ENCODE assay signal across 1 cellular context in the genomic region with DNA sequence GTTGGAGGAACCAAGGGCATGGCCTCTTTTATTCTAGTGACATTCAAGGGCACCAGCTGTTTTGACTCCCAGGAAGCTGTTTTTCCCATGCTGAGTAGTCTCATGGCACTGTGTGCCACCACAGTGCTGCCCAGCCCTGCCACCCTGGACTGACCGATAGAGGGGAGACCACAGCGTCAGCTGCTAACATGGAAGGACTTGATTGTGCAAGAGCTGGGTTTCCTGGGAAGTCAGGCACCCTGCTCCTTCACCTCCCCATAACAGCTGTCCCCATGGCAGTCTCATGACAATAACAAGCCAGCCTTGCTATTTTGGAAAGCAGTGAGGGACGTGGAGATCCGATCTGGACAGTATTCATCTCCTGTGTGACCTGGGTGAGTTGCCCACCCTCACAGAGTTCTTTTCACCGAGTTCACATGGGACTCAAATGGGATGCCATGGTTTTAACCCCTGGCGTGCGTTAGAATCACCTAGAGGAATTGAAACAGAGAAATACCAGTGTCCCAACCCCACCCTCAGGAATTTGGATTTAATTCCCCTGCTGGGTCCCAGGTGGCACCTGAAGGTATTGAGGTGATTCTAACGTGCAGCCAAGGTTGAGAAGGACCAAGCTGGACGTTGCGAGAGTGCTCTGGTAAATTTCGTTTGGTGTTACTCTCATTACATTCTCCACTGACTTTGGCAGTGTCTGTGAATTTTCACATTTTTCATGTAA.
TF ChIP-seq lines count a peak whose summit lies in the region.

No MANE protein-coding gene starts in this region.

TF ChIP-seq in H1, 55 proteins besides CTCF, POLR2A, EP300 and RAD21:
- TF ChIP-seq RBBP5 (IDR thresholded peaks at IDR 0.05; ENCODE audit: borderline replicate concordance, low read depth, low read length), result no peak
- TF ChIP-seq SP1 (IDR thresholded peaks at IDR 0.05; ENCODE audit: low read depth, low read length), result no peak
- peak; percentile 93 for TF ChIP-seq TCF12 (IDR thresholded peaks at IDR 0.05; ENCODE audit: low read depth, low read length)
- TF ChIP-seq CEBPB (IDR thresholded peaks at IDR 0.05; ENCODE audit: low read depth, low read length), result peak; percentile 82
- TF ChIP-seq, protein P1, sequence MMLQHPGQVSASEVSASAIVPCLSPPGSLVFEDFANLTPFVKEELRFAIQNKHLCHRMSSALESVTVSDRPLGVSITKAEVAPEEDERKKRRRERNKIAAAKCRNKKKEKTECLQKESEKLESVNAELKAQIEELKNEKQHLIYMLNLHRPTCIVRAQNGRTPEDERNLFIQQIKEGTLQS (IDR thresholded peaks at IDR 0.05; ENCODE audit: insufficient read depth, low read depth, low read length), result no peak
- peak; percentile 90 for TF ChIP-seq TEAD4 (IDR thresholded peaks at IDR 0.05; ENCODE audit: low read depth, low read length)
- TF ChIP-seq, protein P2, sequence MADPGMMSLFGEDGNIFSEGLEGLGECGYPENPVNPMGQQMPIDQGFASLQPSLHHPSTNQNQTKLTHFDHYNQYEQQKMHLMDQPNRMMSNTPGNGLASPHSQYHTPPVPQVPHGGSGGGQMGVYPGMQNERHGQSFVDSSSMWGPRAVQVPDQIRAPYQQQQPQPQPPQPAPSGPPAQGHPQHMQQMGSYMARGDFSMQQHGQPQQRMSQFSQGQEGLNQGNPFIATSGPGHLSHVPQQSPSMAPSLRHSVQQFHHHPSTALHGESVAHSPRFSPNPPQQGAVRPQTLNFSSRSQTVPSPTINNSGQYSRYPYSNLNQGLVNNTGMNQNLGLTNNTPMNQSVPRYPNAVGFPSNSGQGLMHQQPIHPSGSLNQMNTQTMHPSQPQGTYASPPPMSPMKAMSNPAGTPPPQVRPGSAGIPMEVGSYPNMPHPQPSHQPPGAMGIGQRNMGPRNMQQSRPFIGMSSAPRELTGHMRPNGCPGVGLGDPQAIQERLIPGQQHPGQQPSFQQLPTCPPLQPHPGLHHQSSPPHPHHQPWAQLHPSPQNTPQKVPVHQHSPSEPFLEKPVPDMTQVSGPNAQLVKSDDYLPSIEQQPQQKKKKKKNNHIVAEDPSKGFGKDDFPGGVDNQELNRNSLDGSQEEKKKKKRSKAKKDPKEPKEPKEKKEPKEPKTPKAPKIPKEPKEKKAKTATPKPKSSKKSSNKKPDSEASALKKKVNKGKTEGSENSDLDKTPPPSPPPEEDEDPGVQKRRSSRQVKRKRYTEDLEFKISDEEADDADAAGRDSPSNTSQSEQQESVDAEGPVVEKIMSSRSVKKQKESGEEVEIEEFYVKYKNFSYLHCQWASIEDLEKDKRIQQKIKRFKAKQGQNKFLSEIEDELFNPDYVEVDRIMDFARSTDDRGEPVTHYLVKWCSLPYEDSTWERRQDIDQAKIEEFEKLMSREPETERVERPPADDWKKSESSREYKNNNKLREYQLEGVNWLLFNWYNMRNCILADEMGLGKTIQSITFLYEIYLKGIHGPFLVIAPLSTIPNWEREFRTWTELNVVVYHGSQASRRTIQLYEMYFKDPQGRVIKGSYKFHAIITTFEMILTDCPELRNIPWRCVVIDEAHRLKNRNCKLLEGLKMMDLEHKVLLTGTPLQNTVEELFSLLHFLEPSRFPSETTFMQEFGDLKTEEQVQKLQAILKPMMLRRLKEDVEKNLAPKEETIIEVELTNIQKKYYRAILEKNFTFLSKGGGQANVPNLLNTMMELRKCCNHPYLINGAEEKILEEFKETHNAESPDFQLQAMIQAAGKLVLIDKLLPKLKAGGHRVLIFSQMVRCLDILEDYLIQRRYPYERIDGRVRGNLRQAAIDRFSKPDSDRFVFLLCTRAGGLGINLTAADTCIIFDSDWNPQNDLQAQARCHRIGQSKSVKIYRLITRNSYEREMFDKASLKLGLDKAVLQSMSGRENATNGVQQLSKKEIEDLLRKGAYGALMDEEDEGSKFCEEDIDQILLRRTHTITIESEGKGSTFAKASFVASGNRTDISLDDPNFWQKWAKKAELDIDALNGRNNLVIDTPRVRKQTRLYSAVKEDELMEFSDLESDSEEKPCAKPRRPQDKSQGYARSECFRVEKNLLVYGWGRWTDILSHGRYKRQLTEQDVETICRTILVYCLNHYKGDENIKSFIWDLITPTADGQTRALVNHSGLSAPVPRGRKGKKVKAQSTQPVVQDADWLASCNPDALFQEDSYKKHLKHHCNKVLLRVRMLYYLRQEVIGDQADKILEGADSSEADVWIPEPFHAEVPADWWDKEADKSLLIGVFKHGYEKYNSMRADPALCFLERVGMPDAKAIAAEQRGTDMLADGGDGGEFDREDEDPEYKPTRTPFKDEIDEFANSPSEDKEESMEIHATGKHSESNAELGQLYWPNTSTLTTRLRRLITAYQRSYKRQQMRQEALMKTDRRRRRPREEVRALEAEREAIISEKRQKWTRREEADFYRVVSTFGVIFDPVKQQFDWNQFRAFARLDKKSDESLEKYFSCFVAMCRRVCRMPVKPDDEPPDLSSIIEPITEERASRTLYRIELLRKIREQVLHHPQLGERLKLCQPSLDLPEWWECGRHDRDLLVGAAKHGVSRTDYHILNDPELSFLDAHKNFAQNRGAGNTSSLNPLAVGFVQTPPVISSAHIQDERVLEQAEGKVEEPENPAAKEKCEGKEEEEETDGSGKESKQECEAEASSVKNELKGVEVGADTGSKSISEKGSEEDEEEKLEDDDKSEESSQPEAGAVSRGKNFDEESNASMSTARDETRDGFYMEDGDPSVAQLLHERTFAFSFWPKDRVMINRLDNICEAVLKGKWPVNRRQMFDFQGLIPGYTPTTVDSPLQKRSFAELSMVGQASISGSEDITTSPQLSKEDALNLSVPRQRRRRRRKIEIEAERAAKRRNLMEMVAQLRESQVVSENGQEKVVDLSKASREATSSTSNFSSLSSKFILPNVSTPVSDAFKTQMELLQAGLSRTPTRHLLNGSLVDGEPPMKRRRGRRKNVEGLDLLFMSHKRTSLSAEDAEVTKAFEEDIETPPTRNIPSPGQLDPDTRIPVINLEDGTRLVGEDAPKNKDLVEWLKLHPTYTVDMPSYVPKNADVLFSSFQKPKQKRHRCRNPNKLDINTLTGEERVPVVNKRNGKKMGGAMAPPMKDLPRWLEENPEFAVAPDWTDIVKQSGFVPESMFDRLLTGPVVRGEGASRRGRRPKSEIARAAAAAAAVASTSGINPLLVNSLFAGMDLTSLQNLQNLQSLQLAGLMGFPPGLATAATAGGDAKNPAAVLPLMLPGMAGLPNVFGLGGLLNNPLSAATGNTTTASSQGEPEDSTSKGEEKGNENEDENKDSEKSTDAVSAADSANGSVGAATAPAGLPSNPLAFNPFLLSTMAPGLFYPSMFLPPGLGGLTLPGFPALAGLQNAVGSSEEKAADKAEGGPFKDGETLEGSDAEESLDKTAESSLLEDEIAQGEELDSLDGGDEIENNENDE (IDR thresholded peaks at IDR 0.05; ENCODE audit: insufficient replicate concordance, low read length), result no peak
- no peak for TF ChIP-seq KDM5A (IDR thresholded peaks at IDR 0.05; ENCODE audit: low read length)
